Comparison of ENCODE assay signal across 9 cellular contexts in the genomic region with DNA sequence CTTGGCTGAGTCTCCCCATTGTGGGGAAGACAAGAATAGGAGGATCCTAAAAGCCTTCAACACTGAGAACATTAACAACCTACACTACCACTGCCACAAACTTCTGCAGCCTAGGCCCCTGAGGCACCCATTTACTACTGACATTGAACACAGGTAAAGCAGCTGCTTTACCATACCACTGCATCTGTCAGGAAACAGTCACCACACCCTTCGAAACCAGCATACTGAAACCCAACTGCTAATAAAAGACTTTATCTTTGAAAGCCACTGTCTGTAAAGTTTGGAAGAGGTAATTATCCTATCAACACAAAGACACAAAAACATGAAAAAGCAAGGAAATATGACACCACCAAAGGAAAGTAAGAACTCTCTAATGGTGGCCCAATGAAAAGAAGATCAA.
DNase-seq lines count a peak whose midpoint lies in the region; ATAC-seq lines count a peak whose summit lies in the region.
"Had no signal": no experiment of that assay in that cellular context is flagged by ENCODE, and none has a peak within 500 bp of the region (broad histone marks: within the 10 kb centered on the region; RNA-seq: fewer than 3 reads in every experiment).

No MANE protein-coding gene starts in this region.

- DNase-seq in central memory CD4-positive, alpha-beta T cell = peak; percentile 4
- DNase-seq in NCI-H2029 treated with DMSO at 0.1 percent for 48 hours (lab: John Stamatoyannopoulos, UW) = no peak
- DNase-seq in epidermal melanocyte (ENCODE audit: insufficient read length, low spot score) = no peak
- DNase-seq in EL = no peak
- DNase-seq: kidney, retina had no signal

- ATAC-seq in GM18517 (IDR thresholded peaks at IDR 0.05; ENCODE audit: unreplicated experiment) (peak; percentile 83), GM21367 (IDR thresholded peaks at IDR 0.05; ENCODE audit: unreplicated experiment) (peak; percentile 81), HG03175 (IDR thresholded peaks at IDR 0.05; ENCODE audit: unreplicated experiment) (peak; percentile 79)
